ENCODE assay signal across 9 cellular contexts in the genomic region with DNA sequence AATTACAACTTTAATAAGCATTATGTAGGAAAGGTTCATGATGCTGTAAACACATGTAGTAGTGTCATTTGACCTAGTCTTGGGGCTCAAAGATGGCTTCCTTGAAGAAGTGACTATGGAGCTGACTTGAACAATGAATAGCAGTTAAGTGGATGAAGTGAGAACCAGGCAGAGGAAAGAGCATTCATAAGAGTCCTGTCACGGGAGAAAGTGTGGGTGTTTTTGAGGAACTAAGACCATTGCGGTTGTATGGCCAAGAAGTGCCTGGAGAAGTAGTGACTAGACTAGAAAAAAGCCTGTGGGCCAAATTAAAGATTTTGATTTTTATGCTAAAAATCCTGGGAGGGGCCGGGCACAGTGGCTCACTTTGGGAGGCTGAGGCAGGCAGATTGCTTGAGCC. TPM values are rescaled to one million over a fixed set of nuclear protein-coding genes. Genes with fewer than 3 reads are reported as not detected.
DNase-seq lines count a peak whose midpoint lies in the region; ATAC-seq and TF ChIP-seq lines count a peak whose summit lies in the region.
"Had no signal": no experiment of that assay in that cellular context is flagged by ENCODE, and none has a peak within 500 bp of the region (broad histone marks: within the 10 kb centered on the region; RNA-seq: fewer than 3 reads in every experiment).

No MANE protein-coding gene starts in this region.

- ATAC-seq in GM18870 (IDR thresholded peaks at IDR 0.05; ENCODE audit: unreplicated experiment): peak; percentile 55
- peak; percentile 76 for ATAC-seq in HG02571 (IDR thresholded peaks at IDR 0.05; ENCODE audit: unreplicated experiment)
- no peak for ATAC-seq in CD8-positive, alpha-beta T cell

- H2AFZ ChIP-seq in mesenchymal stem cell (ENCODE audit: low read depth, low read length): no peak overlapping the region

- H3K9me3 ChIP-seq in uterus: no peaks in the 10 kb centered on the region
- H3K9me3 ChIP-seq in CD8-positive, alpha-beta T cell (ENCODE audit: low read length): no peaks in the 10 kb centered on the region
- H3K9me3 ChIP-seq in mesenchymal stem cell (ENCODE audit: control insufficient read depth, low read length): no peaks in the 10 kb centered on the region

- no peak overlapping the region for H3K23ac ChIP-seq in mesenchymal stem cell (ENCODE audit: low read length in 2 of 2)

- H3K4me3 ChIP-seq in uterus: no peak overlapping the region
- H3K4me3 ChIP-seq in CD8-positive, alpha-beta T cell (ENCODE audit: low read depth, low read length): no peak overlapping the region
- no peak overlapping the region for H3K4me3 ChIP-seq in mesenchymal stem cell (ENCODE audit: insufficient read depth in 1 of 2, low read depth in 1 of 2, low read length in 2 of 2)

- no peak overlapping the region for H3K4ac ChIP-seq in mesenchymal stem cell (ENCODE audit: low read depth in 1 of 2, low read length in 2 of 2)

- no peaks in the 10 kb centered on the region for H3K27me3 Mint-ChIP-seq in IgD-negative memory B cell
- no peaks in the 10 kb centered on the region for H3K27me3 Mint-ChIP-seq in CD8-positive, alpha-beta T cell (ENCODE audit: low read depth)

- no peak overlapping the region for H2BK15ac ChIP-seq in mesenchymal stem cell (ENCODE audit: low read depth, poor library complexity, severe bottlenecking)

- intact Hi-C loops in uterus (cut with DNase I; ENCODE audit: low total_unique reads): no loop called here
- intact Hi-C loops in CD8-positive, alpha-beta T cell (cut with DNase I, micrococcal nuclease): no loop called here

- TF ChIP-seq CTCF in uterus (IDR thresholded peaks at IDR 0.05): no peak
- TF ChIP-seq CTCF in CD8-positive, alpha-beta T cell (IDR thresholded peaks at IDR 0.05): no peak

- POLR2A ChIA-PET in CD8-positive, alpha-beta T cell (lab: Charles Lee): interaction anchor here (0.7 kb wide), 1 partner anchor 14 kb away, joined by 8 read pairs; no protein-coding TSS in a partner anchor

- peak overlapping the region in 2 of 4 donors; percentile 0 to 75 for H3K4me3 Mint-ChIP-seq in IgD-negative memory B cell
- no peak overlapping the region for H3K4me3 Mint-ChIP-seq in CD8-positive, alpha-beta T cell

- H2BK120ac ChIP-seq in mesenchymal stem cell (ENCODE audit: low read depth, low read length): no peak overlapping the region

- no peak overlapping the region for H3K9ac ChIP-seq in mesenchymal stem cell (ENCODE audit: low read length)

- H3K27me3 ChIP-seq in uterus (no peaks in the 10 kb centered on the region), mesenchymal stem cell (ENCODE audit: control insufficient read depth in 1 of 2, insufficient read depth in 1 of 2, low read length in 2 of 2) (no peaks in the 10 kb centered on the region)
- H3K27me3 ChIP-seq in CD8-positive, alpha-beta T cell (ENCODE audit: insufficient read depth, low read length): no peaks in the 10 kb centered on the region

- no peak overlapping the region for H2BK12ac ChIP-seq in mesenchymal stem cell (ENCODE audit: low read length in 2 of 2)

- CTCF ChIA-PET in CD8-positive, alpha-beta T cell (lab: Charles Lee): interaction anchor here (0.7 to 1.6 kb wide), 2 partner anchors 14 to 150 kb away, joined by 4 to 8 read pairs; no protein-coding TSS in a partner anchor

- 99% methylated on average over 3 of the region's 3 CpGs for WGBS in mesenchymal stem cell

- no peak overlapping the region for H3K14ac ChIP-seq in mesenchymal stem cell (ENCODE audit: low read length in 2 of 2)

- no peak overlapping the region for H2AK5ac ChIP-seq in mesenchymal stem cell (ENCODE audit: low read length, severe bottlenecking)

- no peak overlapping the region for H4K8ac ChIP-seq in mesenchymal stem cell (ENCODE audit: low read length)

- DNase-seq in midbrain (lab: John Stamatoyannopoulos, UW) (peak; percentile 22), uterus (no peak), mesenchymal stem cell (no peak)
- DNase-seq in stimulated activated CD4-positive, alpha-beta T cell treated with anti-CD3 and anti-CD28 coated beads, Interleukin-4, amount 100 ng/mL, for 1 hour: no peak
- no peak for DNase-seq in CD8-positive, alpha-beta T cell
- DNase-seq: head of caudate nucleus had no signal

- H4K91ac ChIP-seq in mesenchymal stem cell (ENCODE audit: low read length): no peak overlapping the region

- H3K79me1 ChIP-seq in mesenchymal stem cell (replicated peaks; ENCODE audit: low read length, poor library complexity, severe bottlenecking): peaks cover 24% of the 10 kb centered on the region

- H2BK5ac ChIP-seq in mesenchymal stem cell (ENCODE audit: low read depth, low read length, poor library complexity, severe bottlenecking): no peak overlapping the region

- TF ChIP-seq POLR2A in uterus (IDR thresholded peaks at IDR 0.05): no peak

- peaks cover 21 to 41% (median 36%) of the 10 kb centered on the region in 3 donors for H3K4me1 Mint-ChIP-seq in IgD-negative memory B cell
- H3K4me1 Mint-ChIP-seq in CD8-positive, alpha-beta T cell (ENCODE audit: low read depth): no peaks in the 10 kb centered on the region

- no peak overlapping the region for H3K4me2 ChIP-seq in mesenchymal stem cell (ENCODE audit: low read length, poor library complexity, severe bottlenecking)

- H3K36me3 ChIP-seq in uterus (no peaks in the 10 kb centered on the region), mesenchymal stem cell (ENCODE audit: control insufficient read depth in 1 of 2, insufficient read depth in 2 of 2, low read depth in 1 of 2, low read length in 2 of 2) (peaks cover 27 to 32% of the 10 kb centered on the region in 2 experiments)
- H3K36me3 ChIP-seq in CD8-positive, alpha-beta T cell (ENCODE audit: insufficient read depth, low read length): no peaks in the 10 kb centered on the region

- H3K18ac ChIP-seq in mesenchymal stem cell (ENCODE audit: low read depth in 1 of 2, low read length in 2 of 2): no peak overlapping the region

- H3K4me1 ChIP-seq in uterus: no peaks in the 10 kb centered on the region
- no peaks in the 10 kb centered on the region for H3K4me1 ChIP-seq in CD8-positive, alpha-beta T cell (ENCODE audit: insufficient read depth, low read length)
- H3K4me1 ChIP-seq in mesenchymal stem cell (ENCODE audit: control insufficient read depth, insufficient read depth, low read depth, low read length): peaks cover 2% of the 10 kb centered on the region

- H3K27ac ChIP-seq in uterus (no peak overlapping the region), mesenchymal stem cell (ENCODE audit: low read length, poor library complexity, severe bottlenecking) (no peak overlapping the region)
- H3K27ac ChIP-seq in CD8-positive, alpha-beta T cell (ENCODE audit: low read depth, low read length): no peak overlapping the region

- peaks cover 7% of the 10 kb centered on the region for H3K36me3 Mint-ChIP-seq in IgD-negative memory B cell
- peaks cover 36% of the 10 kb centered on the region for H3K36me3 Mint-ChIP-seq in CD8-positive, alpha-beta T cell

- no peaks in the 10 kb centered on the region for H3K9me3 Mint-ChIP-seq in IgD-negative memory B cell
- no peaks in the 10 kb centered on the region for H3K9me3 Mint-ChIP-seq in CD8-positive, alpha-beta T cell

- H3K27ac Mint-ChIP-seq in IgD-negative memory B cell: peak overlapping the region; percentile 15 to 73 (median 45)
- H3K27ac Mint-ChIP-seq in CD8-positive, alpha-beta T cell: no peak overlapping the region

RNA-seq across cellular contexts. Expression of a gene that starts 7.2 kb away (rescaled TPM):
- polyA plus RNA-seq in IgD-negative memory B cell: 41.5 TPM
- 10 to 100 TPM in 2 of 4 donors, 1 to 10 TPM in 2; 7.3 to 24.6 (median 10.5) TPM for total RNA-seq in uterus
- 10 to 100 TPM; 13.7 to 13.8 TPM for total RNA-seq in CD8-positive, alpha-beta T cell
- 4.8 TPM for polyA plus RNA-seq in mesenchymal stem cell (2013, experiment 1 of 2)
- 4.1 TPM for polyA plus RNA-seq in mesenchymal stem cell (2013, experiment 2 of 2)
